Comparison of ENCODE assay signal across 1 cellular context in the genomic region with DNA sequence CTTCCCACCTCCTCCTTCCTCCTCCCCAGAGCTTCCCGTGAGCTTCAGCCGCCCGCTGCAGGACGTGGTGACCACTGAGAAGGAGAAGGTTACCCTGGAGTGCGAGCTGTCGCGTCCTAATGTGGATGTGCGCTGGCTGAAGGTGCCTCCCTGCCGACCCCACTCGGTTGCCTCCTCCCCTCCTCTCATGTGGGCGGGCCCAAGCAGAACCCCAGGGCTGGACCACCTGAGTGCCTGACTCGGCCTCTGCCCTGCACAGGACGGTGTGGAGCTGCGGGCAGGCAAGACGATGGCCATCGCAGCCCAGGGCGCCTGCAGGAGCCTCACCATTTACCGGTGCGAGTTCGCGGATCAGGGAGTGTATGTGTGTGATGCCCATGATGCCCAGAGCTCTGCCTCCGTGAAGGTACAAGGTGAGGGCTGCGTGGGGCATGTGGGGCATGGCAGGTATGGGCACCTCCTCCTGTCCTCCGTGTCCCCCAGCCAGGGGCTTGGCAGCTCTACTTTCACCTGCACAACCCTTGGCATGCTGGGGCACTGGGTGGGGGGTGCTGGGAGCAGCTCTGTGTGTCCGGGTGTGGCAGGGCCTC.
TF ChIP-seq lines count a peak whose summit lies in the region.

No MANE protein-coding gene starts in this region.

TF ChIP-seq in HepG2, 621 proteins besides CTCF, POLR2A, EP300 and RAD21 (continued from another document):
- TF ChIP-seq, protein P1, sequence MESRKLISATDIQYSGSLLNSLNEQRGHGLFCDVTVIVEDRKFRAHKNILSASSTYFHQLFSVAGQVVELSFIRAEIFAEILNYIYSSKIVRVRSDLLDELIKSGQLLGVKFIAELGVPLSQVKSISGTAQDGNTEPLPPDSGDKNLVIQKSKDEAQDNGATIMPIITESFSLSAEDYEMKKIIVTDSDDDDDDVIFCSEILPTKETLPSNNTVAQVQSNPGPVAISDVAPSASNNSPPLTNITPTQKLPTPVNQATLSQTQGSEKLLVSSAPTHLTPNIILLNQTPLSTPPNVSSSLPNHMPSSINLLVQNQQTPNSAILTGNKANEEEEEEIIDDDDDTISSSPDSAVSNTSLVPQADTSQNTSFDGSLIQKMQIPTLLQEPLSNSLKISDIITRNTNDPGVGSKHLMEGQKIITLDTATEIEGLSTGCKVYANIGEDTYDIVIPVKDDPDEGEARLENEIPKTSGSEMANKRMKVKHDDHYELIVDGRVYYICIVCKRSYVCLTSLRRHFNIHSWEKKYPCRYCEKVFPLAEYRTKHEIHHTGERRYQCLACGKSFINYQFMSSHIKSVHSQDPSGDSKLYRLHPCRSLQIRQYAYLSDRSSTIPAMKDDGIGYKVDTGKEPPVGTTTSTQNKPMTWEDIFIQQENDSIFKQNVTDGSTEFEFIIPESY (CRISPR knock-in tag; IDR thresholded peaks at IDR 0.05): no peak
- TF ChIP-seq, protein P2, sequence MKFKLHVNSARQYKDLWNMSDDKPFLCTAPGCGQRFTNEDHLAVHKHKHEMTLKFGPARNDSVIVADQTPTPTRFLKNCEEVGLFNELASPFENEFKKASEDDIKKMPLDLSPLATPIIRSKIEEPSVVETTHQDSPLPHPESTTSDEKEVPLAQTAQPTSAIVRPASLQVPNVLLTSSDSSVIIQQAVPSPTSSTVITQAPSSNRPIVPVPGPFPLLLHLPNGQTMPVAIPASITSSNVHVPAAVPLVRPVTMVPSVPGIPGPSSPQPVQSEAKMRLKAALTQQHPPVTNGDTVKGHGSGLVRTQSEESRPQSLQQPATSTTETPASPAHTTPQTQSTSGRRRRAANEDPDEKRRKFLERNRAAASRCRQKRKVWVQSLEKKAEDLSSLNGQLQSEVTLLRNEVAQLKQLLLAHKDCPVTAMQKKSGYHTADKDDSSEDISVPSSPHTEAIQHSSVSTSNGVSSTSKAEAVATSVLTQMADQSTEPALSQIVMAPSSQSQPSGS (CRISPR knock-in tag; IDR thresholded peaks at IDR 0.05): no peak
- TF ChIP-seq ZNF777 (CRISPR knock-in tag; IDR thresholded peaks at IDR 0.05): no peak
